In the genomic region with DNA sequence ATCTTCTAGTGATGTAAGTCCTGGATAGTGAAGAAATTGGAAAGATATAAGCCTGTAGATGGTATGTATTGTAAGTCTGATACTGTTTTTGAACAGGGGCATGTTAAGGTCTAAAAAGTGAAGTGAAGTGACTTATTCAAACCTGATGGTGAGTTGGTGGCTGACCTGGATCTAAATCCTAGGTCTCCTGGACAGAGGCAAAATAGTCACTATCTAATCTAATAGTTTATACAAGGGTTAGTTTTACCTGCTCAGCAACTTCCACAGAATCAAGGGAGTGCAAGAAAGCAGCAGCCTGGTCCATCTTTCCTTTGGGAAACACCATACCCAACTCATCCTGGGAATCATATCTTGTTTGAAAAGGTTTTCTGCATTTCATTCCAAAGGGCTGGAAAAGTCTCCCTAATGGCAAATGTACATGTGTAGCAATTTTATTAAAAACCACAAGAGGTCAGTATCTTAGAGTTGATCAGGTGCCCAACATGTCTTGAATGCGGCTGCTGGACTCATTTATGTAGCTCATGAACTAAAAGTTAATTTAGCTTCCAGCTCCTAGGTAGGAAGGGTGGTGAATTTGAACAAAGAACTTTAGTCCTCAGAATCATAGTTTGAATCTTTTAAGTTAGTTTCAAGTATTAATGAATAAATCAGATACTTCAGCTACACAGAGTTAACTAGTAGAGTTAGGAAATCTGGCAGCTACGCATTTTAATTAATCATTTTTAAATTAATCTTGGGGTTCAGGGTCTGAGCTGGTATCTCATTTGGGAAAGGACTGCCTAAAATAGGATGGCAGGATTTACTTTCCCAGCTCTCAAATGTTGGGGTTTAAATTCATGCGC, we compare ENCODE assay signal across 8 cellular contexts. TPM values are rescaled to one million over a fixed set of nuclear protein-coding genes. Genes with fewer than 3 reads are reported as not detected.
DNase-seq lines count a peak whose midpoint lies in the region; ATAC-seq and TF ChIP-seq lines count a peak whose summit lies in the region.

No MANE protein-coding gene starts in this region.

- no peaks in the 10 kb centered on the region for H3K9me3 ChIP-seq in lower lobe of right lung
- no peaks in the 10 kb centered on the region for H3K9me3 ChIP-seq in naive thymus-derived CD4-positive, alpha-beta T cell (ENCODE audit: control insufficient read depth in 2 of 3, low read length in 3 of 3)

- POLR2A ChIA-PET in naive thymus-derived CD4-positive, alpha-beta T cell (lab: Charles Lee) = interaction anchor here (0.6 kb wide), 1 partner anchor 17 kb away, joined by 3 read pairs; no protein-coding TSS in a partner anchor

- H3K4me1 ChIP-seq in lower lobe of right lung = no peaks in the 10 kb centered on the region
- H3K4me1 ChIP-seq in naive thymus-derived CD4-positive, alpha-beta T cell (ENCODE audit: control insufficient read depth in 2 of 2, insufficient read depth in 2 of 2, low read length in 2 of 2) = no peaks in the 10 kb centered on the region

- peaks cover 8% of the 10 kb centered on the region for H3K4me1 Mint-ChIP-seq in stimulated activated naive CD8-positive, alpha-beta T cell treated with anti-CD3 and anti-CD28 coated beads, Interleukin-15, amount 100 ng/mL, for 72 hours
- H3K4me1 Mint-ChIP-seq in naive thymus-derived CD4-positive, alpha-beta T cell = peaks cover 0 to 7% (median 0%) of the 10 kb centered on the region in 7 donors

- CTCF ChIA-PET in naive thymus-derived CD4-positive, alpha-beta T cell (lab: Charles Lee) = interaction anchor here (0.9 kb wide), 1 partner anchor 21 kb away, joined by 3 read pairs; no protein-coding TSS in a partner anchor

- no peak overlapping the region for H3K4me3 Mint-ChIP-seq in stimulated activated naive CD8-positive, alpha-beta T cell treated with anti-CD3 and anti-CD28 coated beads, Interleukin-15, amount 100 ng/mL, for 72 hours
- H3K4me3 Mint-ChIP-seq in naive thymus-derived CD4-positive, alpha-beta T cell = no peak overlapping the region

- H3K27me3 ChIP-seq in lower lobe of right lung (ENCODE audit: low read depth) = no peaks in the 10 kb centered on the region
- H3K27me3 ChIP-seq in naive thymus-derived CD4-positive, alpha-beta T cell (ENCODE audit: control insufficient read depth in 2 of 2, insufficient read depth in 2 of 2, low read length in 2 of 2) = no peaks in the 10 kb centered on the region

- no peak overlapping the region for H3K27ac ChIP-seq in lower lobe of right lung
- H3K27ac ChIP-seq in naive thymus-derived CD4-positive, alpha-beta T cell (ENCODE audit: low read depth, low read length) = no peak overlapping the region

- no peaks in the 10 kb centered on the region for H3K9me3 Mint-ChIP-seq in stimulated activated naive CD8-positive, alpha-beta T cell treated with anti-CD3 and anti-CD28 coated beads, Interleukin-15, amount 100 ng/mL, for 72 hours
- H3K9me3 Mint-ChIP-seq in naive thymus-derived CD4-positive, alpha-beta T cell = no peaks in the 10 kb centered on the region

- no peak overlapping the region for H3K4me3 ChIP-seq in cardiac fibroblast (replicated peaks in 1 of 2; ENCODE audit: low read depth in 2 of 2, low read length in 2 of 2)
- no peak overlapping the region for H3K4me3 ChIP-seq in lower lobe of right lung
- H3K4me3 ChIP-seq in naive thymus-derived CD4-positive, alpha-beta T cell (ENCODE audit: low read length) = no peak overlapping the region

- peaks cover 85% of the 10 kb centered on the region for H3K36me3 ChIP-seq in lower lobe of right lung
- H3K36me3 ChIP-seq in naive thymus-derived CD4-positive, alpha-beta T cell (ENCODE audit: control insufficient read depth in 2 of 3, insufficient read depth in 3 of 3, low read length in 3 of 3) = peaks cover 11 to 67% (median 21%) of the 10 kb centered on the region in 3 experiments

- peak; percentile 25 for DNase-seq in SIG-M5 treated with dmso at 0.1 percent for 504 hours (lab: John Stamatoyannopoulos, UW; ENCODE audit: unreplicated experiment)
- no peak for DNase-seq in SIG-M5 (lab: John Stamatoyannopoulos, UW)
- peak; percentile 43 for DNase-seq in NCI-H2227 treated with DMSO at 0.1 percent for 48 hours (lab: John Stamatoyannopoulos, UW)
- DNase-seq in cardiac fibroblast (ENCODE audit: low read depth in 2 of 2) = peak; percentile 67 to 79
- DNase-seq in lower lobe of right lung = no peak
- DNase-seq in stimulated activated naive CD8-positive, alpha-beta T cell treated with anti-CD3 and anti-CD28 coated beads, Interleukin-15, amount 100 ng/mL, for 72 hours = no peak
- DNase-seq in naive thymus-derived CD4-positive, alpha-beta T cell = no peak

- TF ChIP-seq CTCF in cardiac fibroblast (IDR thresholded peaks at IDR 0.05; ENCODE audit: low read depth, low read length) (peak; percentile 48), lower lobe of right lung (IDR thresholded peaks at IDR 0.05) (peak; percentile 58)

- H3K36me3 Mint-ChIP-seq in naive thymus-derived CD4-positive, alpha-beta T cell = peaks cover 13 to 77% (median 60%) of the 10 kb centered on the region in 5 donors

- intact Hi-C loops in lower lobe of right lung (cut with DNase I) = no loop called here
- intact Hi-C loops in naive thymus-derived CD4-positive, alpha-beta T cell (cut with micrococcal nuclease) = no loop called here

- H3K27ac Mint-ChIP-seq in stimulated activated naive CD8-positive, alpha-beta T cell treated with anti-CD3 and anti-CD28 coated beads, Interleukin-15, amount 100 ng/mL, for 72 hours = peak overlapping the region in 1 of 2 donors; percentile 2
- H3K27ac Mint-ChIP-seq in naive thymus-derived CD4-positive, alpha-beta T cell = peak overlapping the region in 1 of 9 donors; percentile 57

- no peaks in the 10 kb centered on the region for H3K27me3 Mint-ChIP-seq in stimulated activated naive CD8-positive, alpha-beta T cell treated with anti-CD3 and anti-CD28 coated beads, Interleukin-15, amount 100 ng/mL, for 72 hours
- no peaks in the 10 kb centered on the region for H3K27me3 Mint-ChIP-seq in naive thymus-derived CD4-positive, alpha-beta T cell

- ATAC-seq in lower lobe of right lung (peak in 1 of 2 donors; percentile 51), HG03571 (IDR thresholded peaks at IDR 0.05; ENCODE audit: unreplicated experiment) (no peak)
- no peak for ATAC-seq in stimulated activated naive CD8-positive, alpha-beta T cell treated with anti-CD3 and anti-CD28 coated beads, Interleukin-15, amount 100 ng/mL, for 72 hours
- no peak for ATAC-seq in naive thymus-derived CD4-positive, alpha-beta T cell

RNA-seq across cellular contexts. Expression of gene SKP2, which starts 26.0 kb away (rescaled TPM):
- total RNA-seq in lower lobe of right lung = 15.6 TPM
- total RNA-seq in naive thymus-derived CD4-positive, alpha-beta T cell = 10 to 100 TPM; 11.9 to 37.1 (median 23.3) TPM
- 10 to 100 TPM; 23.1 to 27.1 TPM for polyA plus RNA-seq in naive thymus-derived CD4-positive, alpha-beta T cell

RNA-seq across cellular contexts. Expression of gene LMBRD2, which starts 26.2 kb away (rescaled TPM):
- 12.1 TPM for total RNA-seq in lower lobe of right lung
- total RNA-seq in naive thymus-derived CD4-positive, alpha-beta T cell = 10 to 100 TPM in 3 of 5 experiments, 1 to 10 TPM in 2; 6.8 to 17.1 (median 12.3) TPM
- polyA plus RNA-seq in naive thymus-derived CD4-positive, alpha-beta T cell = 1 to 10 TPM; 4.1 to 4.9 TPM

Comparison
In these comparisons a context has a peak if more than half of its experiments do, and no peak if none do; other contexts are left out.
1. DNase-seq: peak in SIG-M5 treated with dmso at 0.1 percent for 504 hours (single experiment), NCI-H2227 treated with DMSO at 0.1 percent for 48 hours (single experiment) and cardiac fibroblast (2 of 2); none in SIG-M5 (single experiment), lower lobe of right lung (single experiment), stimulated activated naive CD8-positive, alpha-beta T cell treated with anti-CD3 and anti-CD28 coated beads, Interleukin-15, amount 100 ng/mL, for 72 hours (0 of 2) and naive thymus-derived CD4-positive, alpha-beta T cell (0 of 9).